17 cellular contexts compared by ENCODE assay signal in the genomic region with DNA sequence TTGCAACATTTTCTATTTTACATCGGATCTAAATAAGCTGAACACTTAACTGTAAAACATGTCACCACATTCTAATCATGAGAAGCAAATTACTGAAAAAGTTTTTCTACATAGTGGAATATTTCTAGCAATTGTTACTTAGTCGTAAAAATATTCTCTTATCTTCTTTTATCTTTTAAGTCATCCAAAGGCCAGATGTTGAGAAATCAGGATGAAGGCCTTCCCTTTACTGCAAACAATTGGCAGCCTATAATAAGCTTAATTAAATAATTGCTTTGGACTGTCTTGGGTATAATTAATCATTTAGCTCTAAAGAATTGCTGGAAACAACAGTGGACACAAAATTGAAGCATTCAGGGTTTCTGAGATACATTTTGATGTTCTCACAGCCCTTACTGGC.
"Had no signal": no experiment of that assay in that cellular context is flagged by ENCODE, and none has a peak within 500 bp of the region (broad histone marks: within the 10 kb centered on the region; RNA-seq: fewer than 3 reads in every experiment).

No MANE protein-coding gene starts in this region.

- H3K27ac ChIP-seq: lower lobe of right lung, VCaP had no signal

- H3K4me3 ChIP-seq: lower lobe of right lung had no signal

- H3K36me3 ChIP-seq: lower lobe of right lung had no signal

- DNase-seq: activated CD4-positive, alpha-beta T cell treated with anti-CD3 and anti-CD28 coated beads, Interleukin-2, amount 50 U/mL, for 48 hours; activated CD4-positive, CD25-positive, alpha-beta regulatory T cell treated with anti-CD3 and anti-CD28 coated beads, Interleukin-2, amount 50 U/mL, for 72 hours; activated gamma-delta T cell treated with Interleukin-2 at 50 U/mL for 16 hours; activated T-cell treated with anti-CD3 and anti-CD28 coated beads for 4 hours; cortex of kidney; effector CD4-positive, alpha-beta T cell; left colon; lower lobe of right lung; nephron progenitor cell; nucleus accumbens; posterior cingulate gyrus; retina; stimulated activated naive CD4-positive, alpha-beta T cell; SW 1271; T-helper 2 cell had no signal

- ATAC-seq: esophagus mucosa, left colon, lower lobe of right lung had no signal

- H3K4me1 ChIP-seq: lower lobe of right lung had no signal

- H3K9me3 ChIP-seq: lower lobe of right lung had no signal
